23 cellular contexts compared by ENCODE assay signal in genomic region chr19:23986623-23987022, GRCh38.
DNase-seq lines count a peak whose midpoint lies in the region; ATAC-seq, FAIRE-seq and TF ChIP-seq lines count a peak whose summit lies in the region.
"Had no signal": no experiment of that assay in that cellular context is flagged by ENCODE, and none has a peak within 500 bp of the region (broad histone marks: within the 10 kb centered on the region; RNA-seq: fewer than 3 reads in every experiment).

No MANE protein-coding gene starts in this region.

- H3K36me3 Mint-ChIP-seq in natural killer cell = no peaks in the 10 kb centered on the region
- H3K36me3 Mint-ChIP-seq: CD8-positive, alpha-beta T cell had no signal

- intact Hi-C loops in HepG2 (cut with micrococcal nuclease; ENCODE audit: unreplicated experiment) = no loop called here
- intact Hi-C loops in right lobe of liver (cut with DNase I) = no loop called here
- intact Hi-C loops in natural killer cell (cut with micrococcal nuclease) = no loop called here
- intact Hi-C loops in sigmoid colon (cut with DNase I) = no loop called here

- no peak overlapping the region for H3K27ac Mint-ChIP-seq in natural killer cell
- H3K27ac Mint-ChIP-seq: B cell; CD4-positive, alpha-beta T cell; CD8-positive, alpha-beta T cell had no signal

- TF ChIP-seq EP300 in HepG2 (IDR thresholded peaks at IDR 0.05; ENCODE audit: low read depth in 2 of 2, low read length in 2 of 2) (no peak), HepG2 (CRISPR knock-in tag; IDR thresholded peaks at IDR 0.05; ENCODE audit: borderline replicate concordance) (no peak), sigmoid colon (IDR thresholded peaks at IDR 0.05) (no peak)

- H3K4me3 Mint-ChIP-seq in natural killer cell = no peak overlapping the region
- H3K4me3 Mint-ChIP-seq: B cell; CD4-positive, alpha-beta T cell; CD8-positive, alpha-beta T cell had no signal

- H3K9ac ChIP-seq in liver (ENCODE audit: low read depth in 1 of 2, low read length in 2 of 2) (no peak overlapping the region), HepG2 (ENCODE audit: insufficient read depth, low read depth, low read length) (no peak overlapping the region)
- H3K9ac ChIP-seq: BLaER1 treated with 17β-estradiol and CSF1 and Interleukin-3, amounts not matched to agents 10 nM and 100 nM had no signal

- H3K36me3 ChIP-seq in liver (ENCODE audit: control insufficient read depth in 4 of 4, insufficient read depth in 3 of 4, low read depth in 1 of 4, low read length in 3 of 4) (no peaks in the 10 kb centered on the region), HepG2 (replicated peaks in 1 of 2; ENCODE audit: control insufficient read depth in 1 of 2, insufficient read depth in 2 of 2, low read length in 2 of 2) (no peaks in the 10 kb centered on the region), right lobe of liver (no peaks in the 10 kb centered on the region), sigmoid colon (no peaks in the 10 kb centered on the region)
- H3K36me3 ChIP-seq: BLaER1 treated with 17β-estradiol and CSF1 and Interleukin-3, amounts not matched to agents 10 nM and 100 nM had no signal

- POLR2A ChIA-PET in HepG2 (lab: Yijun Ruan, JAX) = no interaction called here

- H2AFZ ChIP-seq in HepG2 (ENCODE audit: low read length) = no peak overlapping the region

- no TSS peak for BruUV-seq in HepG2 (replicated peaks; lab: Mats Ljungman, UMichigan)

- no peak for TF ChIP-seq POLR2A in HepG2 (IDR thresholded peaks at IDR 0.05; ENCODE audit: insufficient read depth in 1 of 2, low read depth in 2 of 2, low read length in 2 of 2)
- TF ChIP-seq POLR2A in right lobe of liver (IDR thresholded peaks at IDR 0.05) = no peak
- TF ChIP-seq POLR2A in sigmoid colon (IDR thresholded peaks at IDR 0.05) = no peak

- no peak overlapping the region for H3K4me2 ChIP-seq in HepG2 (ENCODE audit: low read depth, low read length)
- H3K4me2 ChIP-seq: A549; BLaER1 treated with 17β-estradiol and CSF1 and Interleukin-3, amounts not matched to agents 10 nM and 100 nM had no signal

- 38% methylated on average over 1 of the region's 1 CpG for WGBS in liver
- 0% methylated on average over 1 of the region's 1 CpG for WGBS in HepG2 (ENCODE audit: low lambda C conversion rate)
- WGBS in right lobe of liver (ENCODE audit: insufficient coverage, low coverage, low lambda C conversion rate, missing lambda C conversion rate) = 0% methylated on average over 1 of the region's 1 CpG
- WGBS in sigmoid colon, 2 donors = 89 to 93% methylated on average over 1 of the region's 1 CpG

- in situ Hi-C loops in HepG2 (cut with HindIII; ENCODE audit: extremely low pct_ligation_motif_present, low pct_unique_long_range_greater_than_20kb) = no loop called here

- TF ChIP-seq RAD21 in liver (IDR thresholded peaks at IDR 0.05) (peak; percentile 42 to 64), HepG2 (CRISPR knock-in tag; IDR thresholded peaks at IDR 0.05) (no peak)

- H4K20me1 ChIP-seq in HepG2 (ENCODE audit: insufficient read depth, low read length) = no peaks in the 10 kb centered on the region
- H4K20me1 ChIP-seq: BLaER1 treated with 17β-estradiol and CSF1 and Interleukin-3, amounts not matched to agents 10 nM and 100 nM had no signal

- DNase-seq in HepG2 (ENCODE audit: low spot score) (no peak), right lobe of liver (peak in 1 of 3 donors; percentile 68), natural killer cell (no peak), caudate nucleus (lab: John Stamatoyannopoulos, UW) (no peak), sigmoid colon (no peak)
- DNase-seq: AML-193; Caco-2; Calu3; CD4-positive, alpha-beta T cell; CD8-positive, alpha-beta T cell; DMS79 treated with DMSO at 0.1 percent for 48 hours; GF-D8 had no signal

- TF ChIP-seq CTCF in liver (IDR thresholded peaks at IDR 0.05; ENCODE audit: low read depth, low read length, missing input control) = no peak
- no peak for TF ChIP-seq CTCF in HepG2 (CRISPR knock-in tag; IDR thresholded peaks at IDR 0.05)
- no peak for TF ChIP-seq CTCF in right lobe of liver (IDR thresholded peaks at IDR 0.05)
- TF ChIP-seq CTCF in natural killer cell (IDR thresholded peaks at IDR 0.05) = no peak
- TF ChIP-seq CTCF in sigmoid colon (IDR thresholded peaks at IDR 0.05) = no peak

- peaks cover under 1 to 2% of the 10 kb centered on the region in 2 donors for H3K4me1 Mint-ChIP-seq in natural killer cell
- H3K4me1 Mint-ChIP-seq: B cell had no signal

- H3K4me1 ChIP-seq in liver (ENCODE audit: control insufficient read depth in 4 of 4, insufficient read depth in 4 of 4, low read length in 3 of 4) (peaks cover 3 to 20% (median 4%) of the 10 kb centered on the region in 4 donors), HepG2 (ENCODE audit: insufficient read depth, low read length) (no peaks in the 10 kb centered on the region), right lobe of liver (peaks cover 0 to 25% (median 3%) of the 10 kb centered on the region in 4 donors), sigmoid colon (no peaks in the 10 kb centered on the region)
- H3K4me1 ChIP-seq: A549; BLaER1 treated with 17β-estradiol and CSF1 and Interleukin-3, amounts not matched to agents 10 nM and 100 nM; Caco-2 had no signal

- no peaks in the 10 kb centered on the region for H3K27me3 Mint-ChIP-seq in natural killer cell (ENCODE audit: low read depth in 2 of 2)
- H3K27me3 Mint-ChIP-seq: B cell; CD4-positive, alpha-beta T cell had no signal

- H3K4me3 ChIP-seq in liver (ENCODE audit: low read depth in 1 of 3, low read length in 3 of 3) = no peak overlapping the region
- H3K4me3 ChIP-seq in HepG2 (replicated peaks in 1 of 3; ENCODE audit: insufficient read depth in 1 of 3, low read depth in 2 of 3, low read length in 3 of 3) = no peak overlapping the region
- H3K4me3 ChIP-seq in right lobe of liver = no peak overlapping the region
- no peak overlapping the region for H3K4me3 ChIP-seq in sigmoid colon
- H3K4me3 ChIP-seq: A549; BLaER1 treated with 17β-estradiol and CSF1 and Interleukin-3, amounts not matched to agents 10 nM and 100 nM had no signal

- H3K9me3 ChIP-seq in liver (ENCODE audit: control insufficient read depth in 4 of 4, low read length in 3 of 4) (no peaks in the 10 kb centered on the region), HepG2 (ENCODE audit: low read length) (peaks cover 93% of the 10 kb centered on the region), right lobe of liver (no peaks in the 10 kb centered on the region), sigmoid colon (no peaks in the 10 kb centered on the region)
- H3K9me3 ChIP-seq: BLaER1 treated with 17β-estradiol and CSF1 and Interleukin-3, amounts not matched to agents 10 nM and 100 nM; Caco-2 had no signal

- H3K27me3 ChIP-seq in liver (ENCODE audit: control insufficient read depth in 4 of 4, insufficient read depth in 4 of 4, low read length in 3 of 4) = no peaks in the 10 kb centered on the region
- H3K27me3 ChIP-seq in HepG2 (ENCODE audit: control insufficient read depth in 1 of 2, insufficient read depth in 2 of 2, low read length in 2 of 2) = no peaks in the 10 kb centered on the region
- no peaks in the 10 kb centered on the region for H3K27me3 ChIP-seq in right lobe of liver
- H3K27me3 ChIP-seq in sigmoid colon = no peaks in the 10 kb centered on the region
- H3K27me3 ChIP-seq: BLaER1 treated with 17β-estradiol and CSF1 and Interleukin-3, amounts not matched to agents 10 nM and 100 nM had no signal

- no peaks in the 10 kb centered on the region for H3K79me2 ChIP-seq in HepG2 (ENCODE audit: insufficient read depth, low read length)

- CTCF ChIA-PET in HepG2 (lab: Yijun Ruan, JAX; ENCODE audit: low intra/inter-chr PET ratio, low total read pairs) = no interaction called here

- no peak for ATAC-seq in HepG2
- peak; percentile 76 to 94 (median 80) for ATAC-seq in right lobe of liver
- peak in 2 of 3 donors; percentile 12 to 77 for ATAC-seq in natural killer cell
- no peak for ATAC-seq in GM21526 (IDR thresholded peaks at IDR 0.05; ENCODE audit: low FRiP score, unreplicated experiment)
- ATAC-seq: A549; CD8-positive, alpha-beta T cell had no signal

- no peaks in the 10 kb centered on the region for H3K9me3 Mint-ChIP-seq in natural killer cell
- H3K9me3 Mint-ChIP-seq: CD4-positive, alpha-beta T cell; CD8-positive, alpha-beta T cell had no signal

- FAIRE-seq in HepG2 (lab: Jason Lieb, UNC) = no peak
- FAIRE-seq: A549, D721Med, G401.6, GM12891, GM19239 had no signal

- peak overlapping the region; percentile 62 to 85 for H3K27ac ChIP-seq in liver (ENCODE audit: low read depth in 1 of 2, low read length in 2 of 2)
- H3K27ac ChIP-seq in HepG2 (ENCODE audit: extremely low read length, insufficient read depth, low read length) = no peak overlapping the region
- peak overlapping the region; percentile 32 to 80 (median 67) for H3K27ac ChIP-seq in right lobe of liver
- no peak overlapping the region for H3K27ac ChIP-seq in caudate nucleus (ENCODE audit: low read depth, low read length)
- H3K27ac ChIP-seq in sigmoid colon = no peak overlapping the region
- H3K27ac ChIP-seq: 22Rv1; A549; BLaER1 treated with 17β-estradiol and CSF1 and Interleukin-3, amounts not matched to agents 10 nM and 100 nM; C4-2B had no signal

TF ChIP-seq in HepG2, 621 proteins besides CTCF, POLR2A, EP300 and RAD21 (continues in another document):
- no peak for TF ChIP-seq SKIL (CRISPR knock-in tag; IDR thresholded peaks at IDR 0.05; ENCODE audit: borderline replicate concordance)
- no peak for TF ChIP-seq ZNF33B (CRISPR knock-in tag; IDR thresholded peaks at IDR 0.05)
- no peak for TF ChIP-seq TBL1XR1 (IDR thresholded peaks at IDR 0.05; ENCODE audit: borderline replicate concordance, low read length, partially characterized antibody)
- no peak for TF ChIP-seq ZNF713 (CRISPR knock-in tag; IDR thresholded peaks at IDR 0.05)
- TF ChIP-seq GTF3A (CRISPR knock-in tag; conservative IDR thresholded peaks at IDR 0.05) = no peak
- no peak for TF ChIP-seq ZNF101 (CRISPR knock-in tag; IDR thresholded peaks at IDR 0.05; ENCODE audit: borderline replicate concordance, low read depth)
- TF ChIP-seq NFE2L2 (IDR thresholded peaks at IDR 0.05; ENCODE audit: low read length) = no peak
- no peak for TF ChIP-seq ZNF337 (CRISPR knock-in tag; IDR thresholded peaks at IDR 0.05; ENCODE audit: borderline replicate concordance, low read depth)
- no peak for TF ChIP-seq THAP11 (CRISPR knock-in tag; IDR thresholded peaks at IDR 0.05)
- no peak for TF ChIP-seq ZMYM3 (CRISPR knock-in tag; IDR thresholded peaks at IDR 0.05)

Comparison
In these comparisons a context has a peak if more than half of its experiments do, and no peak if none do; other contexts are left out.
1. H3K27ac ChIP-seq: peak in liver (2 of 2) and right lobe of liver (3 of 3); none in HepG2 (single experiment), caudate nucleus (single experiment) and sigmoid colon (0 of 4).
2. ATAC-seq: peak in right lobe of liver (4 of 4) and natural killer cell (2 of 3); none in HepG2 (single experiment) and GM21526 (single experiment).